8 cellular contexts compared by ENCODE assay signal in the genomic region with DNA sequence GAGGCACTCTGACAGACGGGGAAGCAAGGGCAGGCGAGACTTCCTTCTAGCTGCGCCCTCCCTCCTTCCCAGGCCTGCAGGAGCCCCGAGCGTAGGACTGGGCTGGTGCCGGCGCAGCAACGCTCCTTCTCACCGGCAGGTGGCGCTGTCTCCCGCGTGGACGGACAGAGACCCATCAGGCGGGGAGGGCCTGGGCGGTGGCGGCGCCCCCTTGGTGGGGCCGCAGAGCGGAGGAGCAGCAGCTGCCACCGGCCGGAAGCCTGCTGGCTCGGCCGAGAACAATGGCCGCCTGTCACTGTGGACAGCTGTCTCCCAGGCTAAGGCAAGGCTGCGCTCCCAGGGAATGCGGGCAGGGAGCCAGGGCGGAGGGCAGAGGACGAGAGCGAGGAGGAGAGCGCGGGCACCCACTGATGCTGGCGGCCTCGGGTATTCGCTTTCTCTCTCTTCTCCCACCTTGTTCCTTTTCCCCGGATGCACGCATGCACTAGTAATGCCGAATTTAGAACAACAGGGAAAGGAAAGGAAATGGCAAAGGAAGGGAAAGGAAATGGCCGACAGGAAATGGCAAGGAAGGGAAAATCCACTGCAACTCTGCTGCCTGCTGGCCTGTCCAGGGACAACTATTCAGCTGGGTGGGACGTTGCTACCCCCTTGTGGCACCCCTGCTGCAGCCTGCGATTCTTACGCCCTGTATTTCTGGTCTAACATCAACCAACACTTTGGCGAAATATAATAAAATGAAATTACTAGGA. TPM values are rescaled to one million over a fixed set of nuclear protein-coding genes. Genes with fewer than 3 reads are reported as not detected.
DNase-seq lines count a peak whose midpoint lies in the region; ATAC-seq, FAIRE-seq and TF ChIP-seq lines count a peak whose summit lies in the region.

No MANE protein-coding gene starts in this region.

- BruUV-seq in HepG2 (replicated peaks; lab: Mats Ljungman, UMichigan) = no TSS peak

- FAIRE-seq in HepG2 (lab: Jason Lieb, UNC) = peak; percentile 96

- no peaks in the 10 kb centered on the region for H3K27me3 ChIP-seq in HepG2 (ENCODE audit: control insufficient read depth in 1 of 2, insufficient read depth in 2 of 2, low read length in 2 of 2)

- H3K4me3 Mint-ChIP-seq in dendritic cell treated with granulocyte-macrophage colony-stimulating factor and Interleukin-4, amounts not matched to agents 40 ng/mL and 50 ng/mL, for 4 days = peak overlapping the region; percentile 80

- no peaks in the 10 kb centered on the region for H3K9me3 Mint-ChIP-seq in dendritic cell treated with granulocyte-macrophage colony-stimulating factor and Interleukin-4, amounts not matched to agents 40 ng/mL and 50 ng/mL, for 4 days

- in situ Hi-C loops in HepG2 (cut with HindIII; ENCODE audit: extremely low pct_ligation_motif_present, low pct_unique_long_range_greater_than_20kb) = no loop called here

- no peaks in the 10 kb centered on the region for H4K20me1 ChIP-seq in HepG2 (ENCODE audit: insufficient read depth, low read length)

- TF ChIP-seq EP300 in HepG2 (IDR thresholded peaks at IDR 0.05; ENCODE audit: low read depth in 2 of 2, low read length in 2 of 2) (no peak), HepG2 (CRISPR knock-in tag; IDR thresholded peaks at IDR 0.05; ENCODE audit: borderline replicate concordance) (peak; percentile 19; the same call in 1 of the 2 replicates)

- TF ChIP-seq POLR2A in HepG2 (IDR thresholded peaks at IDR 0.05; ENCODE audit: insufficient read depth in 1 of 2, low read depth in 2 of 2, low read length in 2 of 2) = peak; percentile 57 to 73; a peak in 3 of 4 replicates

- no peaks in the 10 kb centered on the region for H3K27me3 Mint-ChIP-seq in dendritic cell treated with granulocyte-macrophage colony-stimulating factor and Interleukin-4, amounts not matched to agents 40 ng/mL and 50 ng/mL, for 4 days

- peak overlapping the region; percentile 72 for H3K9ac ChIP-seq in HepG2 (ENCODE audit: insufficient read depth, low read depth, low read length)

- POLR2A ChIA-PET in HepG2 (lab: Yijun Ruan, JAX) = interaction anchor here (1.0 to 1.8 kb wide), 3 partner anchors 15 to 257 kb away, joined by 3 to 16 read pairs (median 3); a partner anchor contains a TSS

- H3K36me3 ChIP-seq in HepG2 (replicated peaks in 1 of 2; ENCODE audit: control insufficient read depth in 1 of 2, insufficient read depth in 2 of 2, low read length in 2 of 2) = peaks cover 1 to 27% of the 10 kb centered on the region in 2 experiments; a peak in 4 of 5 replicates

- no peaks in the 10 kb centered on the region for H3K9me3 ChIP-seq in HepG2 (ENCODE audit: low read length)

- CTCF ChIA-PET in HepG2 (lab: Yijun Ruan, JAX; ENCODE audit: low intra/inter-chr PET ratio, low total read pairs) = interaction anchor here (0.7 to 2.0 kb wide), 3 partner anchors 15 to 225 kb away, joined by 3 to 25 read pairs (median 15); a partner anchor contains a TSS

- H3K4me3 ChIP-seq in HepG2 (replicated peaks in 1 of 3; ENCODE audit: insufficient read depth in 1 of 3, low read depth in 2 of 3, low read length in 3 of 3) = peak overlapping the region; percentile 56 to 78 (median 72)

- intact Hi-C loops in dendritic cell treated with granulocyte-macrophage colony-stimulating factor and Interleukin-4, amounts not matched to agents 40 ng/mL and 50 ng/mL, for 4 days (cut with micrococcal nuclease) = loop anchor here (1.0 to 5.0 kb wide), 4 partner anchors 14 to 226 kb away; a partner anchor contains a TSS
- intact Hi-C loops in HepG2 (cut with micrococcal nuclease; ENCODE audit: unreplicated experiment) = loop anchor here (1.0 to 5.0 kb wide), 4 partner anchors 15 to 225 kb away; a partner anchor contains a TSS

- peak; percentile 76 for DNase-seq in AG09319 (ENCODE audit: extremely low read depth, low read depth)
- DNase-seq in NCI-H526 (lab: John Stamatoyannopoulos, UW) = peak; percentile 52 to 84
- peak; percentile 90 for DNase-seq in activated CD4-positive, alpha-beta T cell treated with anti-CD3 and anti-CD28 coated beads, Interleukin-2, amount 50 U/mL, for 1 hour
- peak; percentile 83 for DNase-seq in HepG2 (ENCODE audit: low spot score)
- DNase-seq in stimulated activated CD4-positive, alpha-beta T cell treated with anti-CD3 and anti-CD28 coated beads, Interleukin-2, amount 100 ng/mL, for 4 hours (ENCODE audit: low read depth) = peak; percentile 81

- no peaks in the 10 kb centered on the region for H3K79me2 ChIP-seq in HepG2 (ENCODE audit: insufficient read depth, low read length)

- peaks cover 18% of the 10 kb centered on the region for H3K4me1 ChIP-seq in HepG2 (ENCODE audit: insufficient read depth, low read length)

- H3K4me1 Mint-ChIP-seq in dendritic cell treated with granulocyte-macrophage colony-stimulating factor and Interleukin-4, amounts not matched to agents 40 ng/mL and 50 ng/mL, for 4 days (ENCODE audit: low read depth) = peaks cover 77% of the 10 kb centered on the region

- peak overlapping the region; percentile 96 for H3K4me2 ChIP-seq in HepG2 (ENCODE audit: low read depth, low read length)

- ATAC-seq in GM19025 (IDR thresholded peaks at IDR 0.05; ENCODE audit: low read depth, unreplicated experiment) (peak; percentile 87), HG03442 (IDR thresholded peaks at IDR 0.05; ENCODE audit: unreplicated experiment) (peak; percentile 81), HepG2 (peak; percentile 96)

- peaks cover 89% of the 10 kb centered on the region for H3K36me3 Mint-ChIP-seq in dendritic cell treated with granulocyte-macrophage colony-stimulating factor and Interleukin-4, amounts not matched to agents 40 ng/mL and 50 ng/mL, for 4 days (ENCODE audit: low read depth)

- WGBS in HepG2 (ENCODE audit: low lambda C conversion rate) = 4% methylated on average over 21 of the region's 42 CpGs

- H2AFZ ChIP-seq in HepG2 (ENCODE audit: low read length) = peak overlapping the region; percentile 89

- H3K27ac Mint-ChIP-seq in dendritic cell treated with granulocyte-macrophage colony-stimulating factor and Interleukin-4, amounts not matched to agents 40 ng/mL and 50 ng/mL, for 4 days = peak overlapping the region; percentile 100

- peak; percentile 98 for TF ChIP-seq CTCF in AG09319 (IDR thresholded peaks at IDR 0.05; ENCODE audit: low read depth, low read length)
- peak; percentile 99 for TF ChIP-seq CTCF in HepG2 (CRISPR knock-in tag; IDR thresholded peaks at IDR 0.05)

- peak overlapping the region; percentile 83 for H3K27ac ChIP-seq in HepG2 (ENCODE audit: extremely low read length, insufficient read depth, low read length)

- TF ChIP-seq RAD21 in HepG2 (CRISPR knock-in tag; IDR thresholded peaks at IDR 0.05) = peak; percentile 85

TF ChIP-seq in HepG2, 621 proteins besides CTCF, POLR2A, EP300 and RAD21 (continues in another document):
- TF ChIP-seq SNAPC2 (CRISPR knock-in tag; IDR thresholded peaks at IDR 0.05) (peak; percentile 89), ZNF17 (CRISPR knock-in tag; IDR thresholded peaks at IDR 0.05) (no peak)

RNA-seq across cellular contexts. Expression of a gene that starts 14.4 kb away (rescaled TPM):
- total RNA-seq in HepG2 (2016; rRNA removed; fragmentation: Illumina TruSeq; extraction: Trizol) = 19.6 and 20.4 TPM in 2 replicates
- total RNA-seq in HepG2 (2016; cell fraction: cytosol; rRNA removed; fragmentation: Illumina TruSeq; extraction: Trizol; ENCODE audit: low read depth) = 1.8 TPM in 2 replicates
- 19.5 and 19.8 TPM in 2 replicates for total RNA-seq in HepG2 (2016; cell fraction: insoluble cytoplasmic fraction; rRNA removed; fragmentation: Illumina TruSeq; extraction: Trizol)
- 5.8 and 7.5 TPM in 2 replicates for total RNA-seq in HepG2 (2016; cell fraction: membrane; rRNA removed; fragmentation: Illumina TruSeq; extraction: Trizol)
- total RNA-seq in HepG2 (2016; cell fraction: nucleus; rRNA removed; fragmentation: Illumina TruSeq; extraction: Trizol) = 13.2 and 13.5 TPM in 2 replicates
- 11.0 and 14.4 TPM in 2 replicates for polyA plus RNA-seq in HepG2 (2011; rRNA removed)
- 8.9 and 10.5 TPM in 2 replicates for polyA plus RNA-seq in HepG2 (2011; cell fraction: cytosol; rRNA removed)
- 51.0 and 62.2 TPM in 2 replicates for polyA plus RNA-seq in HepG2 (2011; cell fraction: nucleus; rRNA removed)
- polyA plus RNA-seq in HepG2 (2012) = 7.7 and 10.0 TPM in 2 replicates
- polyA plus RNA-seq in HepG2 (2016; cell fraction: cytosol; fragmentation: Illumina TruSeq; extraction: Trizol; ENCODE audit: low read depth) = 1.2 and 1.9 TPM in 2 replicates
- polyA plus RNA-seq in HepG2 (2016; cell fraction: insoluble cytoplasmic fraction; fragmentation: Illumina TruSeq; extraction: Trizol; ENCODE audit: low read depth) = 11.3 and 12.7 TPM in 2 replicates
- 3.0 and 4.1 TPM in 2 replicates for polyA plus RNA-seq in HepG2 (2016; cell fraction: membrane; fragmentation: Illumina TruSeq; extraction: Trizol; ENCODE audit: low read depth)
- 19.5 and 30.2 TPM in 2 replicates for polyA plus RNA-seq in HepG2 (2016; cell fraction: nucleus; fragmentation: Illumina TruSeq; extraction: Trizol; ENCODE audit: insufficient read depth, low read depth)
- polyA minus RNA-seq in HepG2 (2011; rRNA and poly(A)+ RNA removed; ENCODE audit: low replicate concordance) = 9.9 and 30.7 TPM in 2 replicates
- 9.1 and 9.8 TPM in 2 replicates for polyA minus RNA-seq in HepG2 (2011; cell fraction: cytosol; rRNA and poly(A)+ RNA removed)
- 7.8 and 8.6 TPM in 2 replicates for polyA minus RNA-seq in HepG2 (2011; cell fraction: nucleus; rRNA and poly(A)+ RNA removed)

RNA-seq across cellular contexts. Expression of a gene that starts 44.3 kb away (rescaled TPM):
- total RNA-seq in HepG2 (2016; rRNA removed; fragmentation: Illumina TruSeq; extraction: Trizol) = 18.2 and 28.5 TPM in 2 replicates
- 15.2 and 19.6 TPM in 2 replicates for total RNA-seq in HepG2 (2016; cell fraction: cytosol; rRNA removed; fragmentation: Illumina TruSeq; extraction: Trizol; ENCODE audit: low read depth)
- total RNA-seq in HepG2 (2016; cell fraction: insoluble cytoplasmic fraction; rRNA removed; fragmentation: Illumina TruSeq; extraction: Trizol) = 16.3 and 26.7 TPM in 2 replicates
- 11.0 and 11.7 TPM in 2 replicates for total RNA-seq in HepG2 (2016; cell fraction: membrane; rRNA removed; fragmentation: Illumina TruSeq; extraction: Trizol)
- total RNA-seq in HepG2 (2016; cell fraction: nucleus; rRNA removed; fragmentation: Illumina TruSeq; extraction: Trizol) = 44.1 and 55.2 TPM in 2 replicates
- polyA plus RNA-seq in HepG2 (2011; rRNA removed) = 29.7 and 36.2 TPM in 2 replicates
- 8.8 and 12.0 TPM in 2 replicates for polyA plus RNA-seq in HepG2 (2011; cell fraction: cytosol; rRNA removed)
- polyA plus RNA-seq in HepG2 (2011; cell fraction: nucleus; rRNA removed) = 321 and 373 TPM in 2 replicates
- polyA plus RNA-seq in HepG2 (2012) = 22.3 and 45.3 TPM in 2 replicates
- polyA plus RNA-seq in HepG2 (2016; cell fraction: cytosol; fragmentation: Illumina TruSeq; extraction: Trizol; ENCODE audit: low read depth) = 1.6 and 1.8 TPM in 2 replicates
- 13.9 and 14.0 TPM in 2 replicates for polyA plus RNA-seq in HepG2 (2016; cell fraction: insoluble cytoplasmic fraction; fragmentation: Illumina TruSeq; extraction: Trizol; ENCODE audit: low read depth)
- polyA plus RNA-seq in HepG2 (2016; cell fraction: membrane; fragmentation: Illumina TruSeq; extraction: Trizol; ENCODE audit: low read depth) = 2.7 and 2.9 TPM in 2 replicates
- 115 and 122 TPM in 2 replicates for polyA plus RNA-seq in HepG2 (2016; cell fraction: nucleus; fragmentation: Illumina TruSeq; extraction: Trizol; ENCODE audit: insufficient read depth, low read depth)
- polyA minus RNA-seq in HepG2 (2011; rRNA and poly(A)+ RNA removed; ENCODE audit: low replicate concordance) = 29.4 and 31.9 TPM in 2 replicates
- 3.7 and 5.9 TPM in 2 replicates for polyA minus RNA-seq in HepG2 (2011; cell fraction: cytosol; rRNA and poly(A)+ RNA removed)
- 49.7 and 52.4 TPM in 2 replicates for polyA minus RNA-seq in HepG2 (2011; cell fraction: nucleus; rRNA and poly(A)+ RNA removed)

Comparison
In these comparisons a context has a peak if more than half of its experiments do, and no peak if none do; other contexts are left out.
1. Peak in every context shown above with its lines: DNase-seq, ATAC-seq, H3K4me3 ChIP-seq and H3K27ac ChIP-seq.